ENCODE assay signal across 20 cellular contexts in genomic region chr5:133738271-133738670, GRCh38.
A peak's percentile ranks its signal among the peaks of the same experiment; 100 is the strongest.
DNase-seq lines count a peak whose midpoint lies in the region; ATAC-seq, FAIRE-seq and TF ChIP-seq lines count a peak whose summit lies in the region.
"Had no signal": no experiment of that assay in that cellular context is flagged by ENCODE, and none has a peak within 500 bp of the region (broad histone marks: within the 10 kb centered on the region; RNA-seq: fewer than 3 reads in every experiment).

No MANE protein-coding gene starts in this region.

- H3K27me3 Mint-ChIP-seq in astrocyte (ENCODE audit: low read depth, unreplicated experiment) (peaks cover 18% of the 10 kb centered on the region), osteocyte (ENCODE audit: unreplicated experiment) (no peaks in the 10 kb centered on the region)

- no peak for ATAC-seq in IMR-90 (ENCODE audit: low read depth)
- no peak for ATAC-seq in HG02571 (IDR thresholded peaks at IDR 0.05; ENCODE audit: unreplicated experiment)
- ATAC-seq in HG03439 (IDR thresholded peaks at IDR 0.05; ENCODE audit: unreplicated experiment) = no peak
- ATAC-seq: HepG2 had no signal

- DNase-seq in IMR-90 = no peak
- peak; percentile 37 for DNase-seq in astrocyte (ENCODE audit: low read depth)
- DNase-seq in esophagus muscularis mucosa (ENCODE audit: extremely low spot score) = peak; percentile 77
- peak; percentile 49 for DNase-seq in osteocyte (ENCODE audit: extremely low spot score, unreplicated experiment)
- DNase-seq in T-helper 9 cell = no peak
- DNase-seq in UCSD-AML1 (lab: John Stamatoyannopoulos, UW; ENCODE audit: unreplicated experiment) = no peak
- DNase-seq: ACHN; AML-193; DMS 273 treated with DMSO at 0.1 percent for 48 hours; MG63; NCI-H1092 treated with DMSO at 0.1 percent for 48 hours; NCI-H524 treated with DMSO at 0.1 percent for 48 hours; NK-92 treated with Interleukin-12 subunit alpha and Interleukin-12 subunit beta, amount 100 ng/mL, for 24 hours had no signal

- H2BK20ac ChIP-seq in IMR-90 (ENCODE audit: low read depth, low read length) = no peak overlapping the region

- H3K18ac ChIP-seq in IMR-90 (ENCODE audit: low read depth, low read length) = no peak overlapping the region

- H4K5ac ChIP-seq in IMR-90 (ENCODE audit: low read depth, low read length) = no peak overlapping the region

- H2BK120ac ChIP-seq in IMR-90 (ENCODE audit: low read depth, low read length) = no peak overlapping the region

- POLR2A ChIA-PET in IMR-90 (lab: Charles Lee; ENCODE audit: unreplicated experiment) = no interaction called here

- H3K4me1 ChIP-seq in IMR-90 (ENCODE audit: control insufficient read depth, insufficient read depth, low read length) (no peaks in the 10 kb centered on the region), astrocyte (ENCODE audit: insufficient read depth, low read length) (peaks cover 8% of the 10 kb centered on the region), esophagus muscularis mucosa (no peaks in the 10 kb centered on the region)

- 62% methylated on average over 2 of the region's 4 CpGs; no CpG with 5 or more reads in 1 of the 2 experiments for WGBS in IMR-90 (ENCODE audit: extremely low coverage in 2 of 2, insufficient read length in 1 of 2), 2 experiments
- WGBS in esophagus muscularis mucosa = 61% methylated on average over 4 of the region's 4 CpGs

- CTCF ChIA-PET in IMR-90 (lab: Yijun Ruan, JAX) = no interaction called here

- no peaks in the 10 kb centered on the region for H3K79me2 ChIP-seq in astrocyte (ENCODE audit: insufficient read depth, low read length)

- no peaks in the 10 kb centered on the region for H3K36me3 ChIP-seq in IMR-90 (ENCODE audit: control insufficient read depth, insufficient read depth, low read length)
- H3K36me3 ChIP-seq in astrocyte (ENCODE audit: insufficient read depth, low read length) = no peaks in the 10 kb centered on the region
- no peaks in the 10 kb centered on the region for H3K36me3 ChIP-seq in esophagus muscularis mucosa
- H3K36me3 ChIP-seq: MG63 had no signal

- TF ChIP-seq EP300 in esophagus muscularis mucosa (IDR thresholded peaks at IDR 0.05) = no peak

- no peak overlapping the region for H2AK5ac ChIP-seq in IMR-90 (ENCODE audit: low read depth, low read length)

- H3K9ac ChIP-seq in IMR-90 (ENCODE audit: low read depth, low read length) (no peak overlapping the region), astrocyte (ENCODE audit: low read length) (no peak overlapping the region)
- H3K9ac ChIP-seq: KMS-11 had no signal

- intact Hi-C loops in IMR-90 (cut with micrococcal nuclease) (no loop called here), esophagus muscularis mucosa (cut with DNase I) (no loop called here)

- no peak overlapping the region for H3K4me2 ChIP-seq in IMR-90 (ENCODE audit: low read depth, low read length)
- no peak overlapping the region for H3K4me2 ChIP-seq in astrocyte (ENCODE audit: low read length)
- H3K4me2 ChIP-seq: KMS-11 had no signal

- H3K27ac Mint-ChIP-seq in astrocyte (ENCODE audit: unreplicated experiment) (no peak overlapping the region), osteocyte (ENCODE audit: unreplicated experiment) (no peak overlapping the region)
- H3K27ac Mint-ChIP-seq: CD14-positive monocyte had no signal

- no peak for TF ChIP-seq RAD21 in IMR-90 (IDR thresholded peaks at IDR 0.05; ENCODE audit: low read length)

- H2BK15ac ChIP-seq in IMR-90 (ENCODE audit: low read depth, low read length) = no peak overlapping the region

- H3K27me3 ChIP-seq in IMR-90 (ENCODE audit: control insufficient read depth, insufficient read depth, low read length) (peaks cover 2% of the 10 kb centered on the region; the same call in 1 of the 2 replicates), astrocyte (ENCODE audit: insufficient read depth, low read length) (peaks cover 3% of the 10 kb centered on the region), esophagus muscularis mucosa (peaks cover 0 to 8% (median 0%) of the 10 kb centered on the region in 4 donors)
- H3K27me3 ChIP-seq: MG63 had no signal

- H4K20me1 ChIP-seq in IMR-90 (ENCODE audit: insufficient read depth, low read length) = no peaks in the 10 kb centered on the region
- H4K20me1 ChIP-seq in astrocyte (ENCODE audit: insufficient read depth, low read length) = no peaks in the 10 kb centered on the region

- no peak overlapping the region for H3K23ac ChIP-seq in IMR-90 (ENCODE audit: low read depth, low read length)

- no peak overlapping the region for H3K27ac ChIP-seq in IMR-90 (ENCODE audit: insufficient read depth, low read length)
- H3K27ac ChIP-seq in astrocyte (ENCODE audit: low read depth, low read length) = no peak overlapping the region
- H3K27ac ChIP-seq in esophagus muscularis mucosa (replicated peaks in 1 of 4) = no peak overlapping the region
- H3K27ac ChIP-seq: KMS-11 had no signal

- no peak overlapping the region for H3K56ac ChIP-seq in IMR-90 (ENCODE audit: extremely low read depth, insufficient read depth, low read length)

- TF ChIP-seq CTCF in IMR-90 (conservative IDR thresholded peaks at IDR 0.05; ENCODE audit: low read depth, low read length) (no peak), astrocyte (IDR thresholded peaks at IDR 0.05; ENCODE audit: insufficient read depth, low read depth, low read length) (no peak), esophagus muscularis mucosa (IDR thresholded peaks at IDR 0.05) (no peak), osteocyte (IDR thresholded peaks at IDR 0.05) (no peak)

- peaks cover 3% of the 10 kb centered on the region for H3K9me3 Mint-ChIP-seq in astrocyte (ENCODE audit: unreplicated experiment)
- peaks cover 4% of the 10 kb centered on the region for H3K9me3 Mint-ChIP-seq in osteocyte (ENCODE audit: unreplicated experiment)

- H3K14ac ChIP-seq in IMR-90 (replicated peaks; ENCODE audit: low read depth, low read length) = no peak overlapping the region

- H3K36me3 Mint-ChIP-seq in astrocyte (ENCODE audit: low read depth, unreplicated experiment) (no peaks in the 10 kb centered on the region), osteocyte (ENCODE audit: unreplicated experiment) (no peaks in the 10 kb centered on the region)
- H3K36me3 Mint-ChIP-seq: CD14-positive monocyte had no signal

- H4K91ac ChIP-seq in IMR-90 (ENCODE audit: insufficient read depth, low read depth, low read length) = no peak overlapping the region

- no peak for TF ChIP-seq POLR2A in IMR-90 (IDR thresholded peaks at IDR 0.05; ENCODE audit: low read depth, low read length)
- TF ChIP-seq POLR2A in esophagus muscularis mucosa (IDR thresholded peaks at IDR 0.05; ENCODE audit: low read depth) = no peak

- H3K4me3 Mint-ChIP-seq in astrocyte (ENCODE audit: unreplicated experiment) (no peak overlapping the region), osteocyte (ENCODE audit: unreplicated experiment) (no peak overlapping the region)
- H3K4me3 Mint-ChIP-seq: CD14-positive monocyte had no signal

- no peak overlapping the region for H2BK5ac ChIP-seq in IMR-90 (ENCODE audit: low read depth, low read length, poor library complexity, severe bottlenecking)

- no peaks in the 10 kb centered on the region for H3K79me1 ChIP-seq in IMR-90 (ENCODE audit: low read depth in 1 of 2, low read length in 2 of 2)

- FAIRE-seq in astrocyte (lab: Jason Lieb, UNC) = no peak
- FAIRE-seq: GM12892, H1, HepG2 had no signal

- H3K9me3 ChIP-seq in IMR-90 (ENCODE audit: control insufficient read depth, insufficient read depth, low read length) (no peaks in the 10 kb centered on the region), astrocyte (ENCODE audit: insufficient read depth, low read depth, low read length) (no peaks in the 10 kb centered on the region), esophagus muscularis mucosa (no peaks in the 10 kb centered on the region)
- H3K9me3 ChIP-seq: MG63 had no signal

- no peak overlapping the region for H3K4ac ChIP-seq in IMR-90 (ENCODE audit: low read depth, low read length)

- H3K4me3 ChIP-seq in IMR-90 (ENCODE audit: insufficient read depth, low read depth, low read length) = no peak overlapping the region
- H3K4me3 ChIP-seq in astrocyte (ENCODE audit: insufficient read depth, low read depth, low read length) = no peak overlapping the region
- no peak overlapping the region for H3K4me3 ChIP-seq in esophagus muscularis mucosa
- H3K4me3 ChIP-seq: MG63 had no signal

- in situ Hi-C loops in IMR-90 (cut with MboI; ENCODE audit: low sequenced_read_pairs) = no loop called here

- peaks cover 7% of the 10 kb centered on the region; the same call in 1 of the 2 replicates for H3K9me1 ChIP-seq in IMR-90 (ENCODE audit: insufficient read depth, low read length)

- H2AK9ac ChIP-seq in IMR-90 (replicated peaks; ENCODE audit: low read depth, low read length, poor library complexity) = no peak overlapping the region

- BruUV-seq in IMR-90 (replicated peaks; lab: Mats Ljungman, UMichigan) = no TSS peak

- no peak overlapping the region for H4K8ac ChIP-seq in IMR-90 (ENCODE audit: low read depth in 2 of 2, low read length in 2 of 2)

- H3K4me1 Mint-ChIP-seq in astrocyte (ENCODE audit: low read depth, unreplicated experiment) (peaks cover 10% of the 10 kb centered on the region), osteocyte (ENCODE audit: unreplicated experiment) (peaks cover 9% of the 10 kb centered on the region)
- H3K4me1 Mint-ChIP-seq: CD14-positive monocyte had no signal

- dilution Hi-C loops in IMR-90 (cut with HindIII; ENCODE audit: low sequenced_read_pairs, unreplicated experiment) = no loop called here

- H2AFZ ChIP-seq in IMR-90 (replicated peaks; ENCODE audit: low read length, poor library complexity) (peak overlapping the region; percentile 44), astrocyte (ENCODE audit: low read depth, low read length) (no peak overlapping the region)

TF ChIP-seq in IMR-90, 13 proteins besides CTCF, POLR2A, EP300 and RAD21 (continues in another document):
- no peak for TF ChIP-seq RCOR1 (IDR thresholded peaks at IDR 0.05; ENCODE audit: insufficient replicate concordance, low read length)
- TF ChIP-seq SMC3 (IDR thresholded peaks at IDR 0.05; ENCODE audit: low read depth, low read length) = no peak
- TF ChIP-seq RFX5 (IDR thresholded peaks at IDR 0.05; ENCODE audit: low read depth, low read length) = no peak
- no peak for TF ChIP-seq MAFK (IDR thresholded peaks at IDR 0.05; ENCODE audit: low read depth, low read length)
- TF ChIP-seq NFE2L2 (IDR thresholded peaks at IDR 0.05; ENCODE audit: low read depth, low read length) = no peak
- TF ChIP-seq USF2 (IDR thresholded peaks at IDR 0.05; ENCODE audit: low read depth, low read length) = no peak
- TF ChIP-seq FOS (IDR thresholded peaks at IDR 0.05; ENCODE audit: low read depth, low read length) = no peak
- TF ChIP-seq BHLHE40 (IDR thresholded peaks at IDR 0.05; ENCODE audit: low read depth, low read length) = no peak

Comparison
In these comparisons a context has a peak if more than half of its experiments do, and no peak if none do; other contexts are left out.
1. DNase-seq: peak in astrocyte (single experiment), esophagus muscularis mucosa (single experiment) and osteocyte (single experiment); none in IMR-90 (single experiment), T-helper 9 cell (single experiment) and UCSD-AML1 (single experiment).